16 cellular contexts compared by ENCODE assay signal in genomic region chr22:38731703-38732161, GRCh38. TPM values are rescaled to one million over a fixed set of nuclear protein-coding genes. Genes with fewer than 3 reads are reported as not detected.
A peak's percentile ranks its signal among the peaks of the same experiment; 100 is the strongest.
DNase-seq lines count a peak whose midpoint lies in the region; ATAC-seq and TF ChIP-seq lines count a peak whose summit lies in the region.
"Had no signal": no experiment of that assay in that cellular context is flagged by ENCODE, and none has a peak within 500 bp of the region (broad histone marks: within the 10 kb centered on the region; RNA-seq: fewer than 3 reads in every experiment).

No MANE protein-coding gene starts in this region.

- no peak for TF ChIP-seq CTCF in CD14-positive monocyte (IDR thresholded peaks at IDR 0.05)
- no peak for TF ChIP-seq CTCF in dorsolateral prefrontal cortex (IDR thresholded peaks at IDR 0.05 in 54 of 56, conservative IDR thresholded peaks at IDR 0.05 in 2 of 56; ENCODE audit: low read depth in 1 of 56, partially characterized antibody in 56 of 56)
- TF ChIP-seq CTCF in sigmoid colon (IDR thresholded peaks at IDR 0.05) = no peak

- TF ChIP-seq EP300 in sigmoid colon (IDR thresholded peaks at IDR 0.05) = no peak

- WGBS in sigmoid colon, 2 donors = 89 to 95% methylated on average over 6 of the region's 6 CpGs

- TF ChIP-seq POLR2A in sigmoid colon (IDR thresholded peaks at IDR 0.05) = no peak

- peaks cover 71 to 87% of the 10 kb centered on the region in 2 donors for H3K36me3 Mint-ChIP-seq in CD14-positive monocyte

- peak; percentile 43 for DNase-seq in CD14-positive monocyte (ENCODE audit: low spot score)
- peak; percentile 42 for DNase-seq in H7
- peak in 3 of 10 donors; percentile 3 to 47 (median 42) for DNase-seq in dorsolateral prefrontal cortex
- no peak for DNase-seq in sigmoid colon
- no peak for DNase-seq in central memory CD4-positive, alpha-beta T cell
- DNase-seq: activated effector memory CD4-positive, alpha-beta T cell treated with anti-CD3 and anti-CD28 coated beads, Interleukin-2, amount 50 U/mL, for 16 hours; COR-L47; cortex of kidney; NCI-H2029; NK-92 treated with Interleukin-12 subunit alpha and Interleukin-12 subunit beta, amount 100 ng/mL, for 24 hours; stimulated activated CD4-positive, alpha-beta T cell treated with anti-CD3 and anti-CD28 coated beads, Interleukin-4, amount 100 ng/mL, for 1 hour had no signal

- H3K9me3 ChIP-seq in sigmoid colon = no peaks in the 10 kb centered on the region

- H3K27ac Mint-ChIP-seq in CD14-positive monocyte = peak overlapping the region in 4 of 7 donors; percentile 10 to 68 (median 52)

- H3K4me3 Mint-ChIP-seq in CD14-positive monocyte = no peak overlapping the region

- H3K4me3 ChIP-seq in H7 (ENCODE audit: insufficient read depth, low read depth, low read length) (no peak overlapping the region), dorsolateral prefrontal cortex (no peak overlapping the region), sigmoid colon (no peak overlapping the region)

- H3K4me1 ChIP-seq in sigmoid colon = peaks cover 0 to 47% (median 38%) of the 10 kb centered on the region in 4 donors

- H3K36me3 ChIP-seq in H7 (replicated peaks; ENCODE audit: control insufficient read depth, insufficient read depth, low read length) (peaks cover 45% of the 10 kb centered on the region), sigmoid colon (peaks cover 47 to 72% (median 64%) of the 10 kb centered on the region in 4 donors)

- intact Hi-C loops in CD14-positive monocyte (cut with micrococcal nuclease) = no loop called here
- intact Hi-C loops in dorsolateral prefrontal cortex (cut with DNase I) = loop anchor here in 1 of 2 donors (2.0 kb wide), 1 partner anchor 33 kb away; no protein-coding TSS in a partner anchor
- intact Hi-C loops in sigmoid colon (cut with DNase I) = no loop called here

- H3K4me1 Mint-ChIP-seq in CD14-positive monocyte = peaks cover 8% of the 10 kb centered on the region

- peaks cover 0 to 1% (median 0%) of the 10 kb centered on the region in 3 donors for H3K27me3 Mint-ChIP-seq in CD14-positive monocyte (ENCODE audit: low read depth in 3 of 3)

- ATAC-seq in GM21723 (IDR thresholded peaks at IDR 0.05; ENCODE audit: unreplicated experiment) = no peak
- no peak for ATAC-seq in HG03521 (IDR thresholded peaks at IDR 0.05; ENCODE audit: unreplicated experiment)
- ATAC-seq in GM21825 (IDR thresholded peaks at IDR 0.05; ENCODE audit: unreplicated experiment) = no peak
- ATAC-seq: activated CD4-positive, CD25-positive, alpha-beta regulatory T cell treated with anti-CD3 and anti-CD28 coated beads, Interleukin-2, amount 50 U/mL, for 24 hours had no signal

- H3K27me3 ChIP-seq in H7 (ENCODE audit: control insufficient read depth, insufficient read depth, low read length) (no peaks in the 10 kb centered on the region), dorsolateral prefrontal cortex (no peaks in the 10 kb centered on the region), sigmoid colon (no peaks in the 10 kb centered on the region)

- H3K9me3 Mint-ChIP-seq in CD14-positive monocyte = no peaks in the 10 kb centered on the region

- H3K27ac ChIP-seq in dorsolateral prefrontal cortex (peak overlapping the region; percentile 40 to 100 (median 98)), sigmoid colon (peak overlapping the region; percentile 78 to 81 (median 79))
- H3K27ac ChIP-seq: KMS-11 had no signal

RNA-seq across cellular contexts. Expression of gene SUN2, which starts 24.1 kb away (rescaled TPM):
- 10 to 100 TPM; 95.8 to 97.8 TPM for polyA plus RNA-seq in CD14-positive monocyte
- total RNA-seq in H7 (2014; rRNA removed; shearing (Covaris generic)) = 31.8 and 33.4 TPM in 2 replicates
- total RNA-seq in dorsolateral prefrontal cortex = 100 to 1,000 TPM; 122 to 627 (median 268) TPM
- 100 to 1,000 TPM; 255 to 319 (median 281) TPM for total RNA-seq in sigmoid colon
- polyA plus RNA-seq in sigmoid colon = 100 to 1,000 TPM in 1 of 3 donors, 10 to 100 TPM in 1, 1 to 10 TPM in 1; 9.2 to 132 (median 19.2) TPM

RNA-seq across cellular contexts. Expression of gene GTPBP1, which starts 26.0 kb away (rescaled TPM):
- polyA plus RNA-seq in CD14-positive monocyte (10 to 100 TPM in 1 of 2 donors, 1 to 10 TPM in 1; 6.7 to 12.7 TPM), sigmoid colon (10 to 100 TPM; 15.0 to 59.1 (median 21.0) TPM)
- 71.4 and 92.1 TPM in 2 replicates for total RNA-seq in H7 (2014; rRNA removed; shearing (Covaris generic))
- total RNA-seq in dorsolateral prefrontal cortex (10 to 100 TPM; 30.5 to 76.8 (median 48.2) TPM), sigmoid colon (10 to 100 TPM; 23.5 to 46.2 (median 31.0) TPM)

RNA-seq across cellular contexts. Expression of gene JOSD1, which starts 31.0 kb away (rescaled TPM):
- polyA plus RNA-seq in CD14-positive monocyte (1 to 10 TPM; 7.1 to 7.2 TPM), sigmoid colon (10 to 100 TPM; 57.6 to 94.6 (median 74.5) TPM)
- 33.8 and 34.2 TPM in 2 replicates for total RNA-seq in H7 (2014; rRNA removed; shearing (Covaris generic))
- total RNA-seq in dorsolateral prefrontal cortex (10 to 100 TPM; 41.2 to 87.6 (median 55.2) TPM), sigmoid colon (10 to 100 TPM; 34.9 to 46.0 (median 36.8) TPM)

RNA-seq across cellular contexts. Expression of gene TOMM22, which starts 50.0 kb away (rescaled TPM):
- 10 to 100 TPM; 58.0 to 71.4 TPM for polyA plus RNA-seq in CD14-positive monocyte
- total RNA-seq in H7 (2014; rRNA removed; shearing (Covaris generic)) = 70.8 and 79.3 TPM in 2 replicates
- total RNA-seq in dorsolateral prefrontal cortex = 10 to 100 TPM; 26.7 to 64.2 (median 47.2) TPM
- total RNA-seq in sigmoid colon = 10 to 100 TPM; 37.7 to 50.2 (median 40.5) TPM
- polyA plus RNA-seq in sigmoid colon = 10 to 100 TPM; 56.9 to 65.2 (median 64.3) TPM

Comparison
In these comparisons a context has a peak if more than half of its experiments do, and no peak if none do; other contexts are left out.
1. DNase-seq: peak in CD14-positive monocyte (single experiment) and H7 (single experiment); none in sigmoid colon (single experiment) and central memory CD4-positive, alpha-beta T cell (single experiment).